In the genomic region with DNA sequence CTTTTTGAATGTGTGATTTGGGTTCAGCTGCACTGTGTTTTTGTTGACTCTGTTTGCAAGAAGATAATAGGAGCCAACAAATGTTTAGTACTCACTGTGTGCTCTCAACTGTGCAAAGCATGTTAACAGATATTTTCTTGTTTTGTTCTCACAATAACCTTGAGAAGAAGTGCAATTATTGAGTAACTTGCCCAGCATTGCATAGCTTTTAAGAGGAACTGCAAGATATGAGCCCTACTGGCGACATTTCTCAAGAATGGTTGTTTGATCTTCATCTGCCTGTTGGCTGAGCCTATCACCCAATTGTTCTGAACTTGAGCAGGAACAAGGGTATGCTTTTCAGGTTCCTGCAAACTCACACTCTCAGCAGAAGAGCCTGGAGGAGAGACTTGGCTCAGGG, we compare ENCODE assay signal across 33 cellular contexts. TPM values are rescaled to one million over a fixed set of nuclear protein-coding genes. Genes with fewer than 3 reads are reported as not detected.
"Had no signal": no experiment of that assay in that cellular context is flagged by ENCODE, and none has a peak within 500 bp of the region (broad histone marks: within the 10 kb centered on the region; RNA-seq: fewer than 3 reads in every experiment).

No MANE protein-coding gene starts in this region.

- H3K36me3 ChIP-seq: esophagus muscularis mucosa, gastroesophageal sphincter, heart left ventricle, left lung, right lobe of liver, thoracic aorta, transverse colon, upper lobe of right lung, uterus had no signal

- H3K4me1 Mint-ChIP-seq: mesothelial cell of epicardium; naive B cell; stimulated activated naive B cell treated with anti-CD40 and anti-IgM and Interleukin-4, amounts not matched to agents 10 μg/mL and 1 μg/mL and 100 μg/mL, for 72 hours had no signal

- H3K27ac ChIP-seq: esophagus muscularis mucosa, foreskin keratinocyte, gastroesophageal sphincter, heart left ventricle, hepatocyte, left lung, parathyroid adenoma, right lobe of liver, thoracic aorta, transverse colon, upper lobe of right lung, uterus had no signal

- ATAC-seq: foreskin keratinocyte; gastroesophageal sphincter; heart left ventricle; left cardiac atrium; left lung; mucosa of descending colon; natural killer cell treated with Interleukin-12 subunit alpha and Interleukin-12 subunit beta and Interleukin-15 and Interleukin-18, amount 100 ng/mL, for 72 hours; right lobe of liver; stimulated activated naive B cell treated with anti-CD40 and anti-IgM and Interleukin-4, amounts not matched to agents 10 μg/mL and 1 μg/mL and 100 μg/mL, for 72 hours; upper lobe of right lung had no signal

- H3K4me1 ChIP-seq: esophagus muscularis mucosa, foreskin keratinocyte, gastroesophageal sphincter, heart left ventricle, left lung, parathyroid adenoma, right lobe of liver, upper lobe of right lung, uterus had no signal

- H3K36me3 Mint-ChIP-seq: mesothelial cell of epicardium; naive B cell; natural killer cell treated with Interleukin-12 subunit alpha and Interleukin-12 subunit beta and Interleukin-15 and Interleukin-18, amount 100 ng/mL, for 72 hours; stimulated activated naive B cell treated with anti-CD40 and anti-IgM and Interleukin-4, amounts not matched to agents 10 μg/mL and 1 μg/mL and 100 μg/mL, for 72 hours had no signal

- H3K4me3 ChIP-seq: esophagus muscularis mucosa, gastroesophageal sphincter, heart left ventricle, hepatocyte, left lung, mucosa of descending colon, right lobe of liver, thoracic aorta, transverse colon, upper lobe of right lung, uterus had no signal

- H3K4me3 Mint-ChIP-seq: mesothelial cell of epicardium; naive B cell; natural killer cell treated with Interleukin-12 subunit alpha and Interleukin-12 subunit beta and Interleukin-15 and Interleukin-18, amount 100 ng/mL, for 72 hours; neural crest cell; stimulated activated naive B cell treated with anti-CD40 and anti-IgM and Interleukin-4, amounts not matched to agents 10 μg/mL and 1 μg/mL and 100 μg/mL, for 72 hours; stimulated activated naive CD8-positive, alpha-beta T cell treated with anti-CD3 and anti-CD28 coated beads, Interleukin-15, Interleukin-2, amounts not matched to agents 100 ng/mL and 50 ng/mL, for 24 hours had no signal

- H3K79me2 ChIP-seq: hepatocyte, parathyroid adenoma had no signal

- H3K9me3 Mint-ChIP-seq: mesothelial cell of epicardium; naive B cell; natural killer cell treated with Interleukin-12 subunit alpha and Interleukin-12 subunit beta and Interleukin-15 and Interleukin-18, amount 100 ng/mL, for 72 hours; stimulated activated naive B cell treated with anti-CD40 and anti-IgM and Interleukin-4, amounts not matched to agents 10 μg/mL and 1 μg/mL and 100 μg/mL, for 72 hours; stimulated activated naive CD8-positive, alpha-beta T cell treated with anti-CD3 and anti-CD28 coated beads, Interleukin-15, Interleukin-2, amounts not matched to agents 100 ng/mL and 50 ng/mL, for 24 hours had no signal

- H3K27me3 ChIP-seq: foreskin keratinocyte, gastroesophageal sphincter, hepatocyte, left lung, right lobe of liver, upper lobe of right lung, uterus had no signal

- H3K27ac Mint-ChIP-seq: mesothelial cell of epicardium; naive B cell; natural killer cell treated with Interleukin-12 subunit alpha and Interleukin-12 subunit beta and Interleukin-15 and Interleukin-18, amount 100 ng/mL, for 72 hours; stimulated activated naive B cell treated with anti-CD40 and anti-IgM and Interleukin-4, amounts not matched to agents 10 μg/mL and 1 μg/mL and 100 μg/mL, for 72 hours; stimulated activated naive CD8-positive, alpha-beta T cell treated with anti-CD3 and anti-CD28 coated beads, Interleukin-15, Interleukin-2, amounts not matched to agents 100 ng/mL and 50 ng/mL, for 24 hours had no signal

- DNase-seq: dermis blood vessel endothelial cell; effector memory CD4-positive, alpha-beta T cell; foreskin keratinocyte; heart left ventricle; left cardiac atrium; left lung; mesenchymal stem cell; mucosa of descending colon; naive B cell; right lobe of liver; small intestine; stimulated activated CD4-positive, alpha-beta T cell treated with anti-CD3 and anti-CD28 coated beads, Interleukin-15, amount 100 ng/mL, for 24 hours; stimulated activated CD4-positive, alpha-beta T cell treated with anti-CD3 and anti-CD28 coated beads, Interleukin-2, amount 100 ng/mL, for 48 hours; stimulated activated naive B cell treated with anti-CD40 and anti-IgM and Interleukin-4, amounts not matched to agents 10 μg/mL and 1 μg/mL and 100 μg/mL, for 72 hours; transverse colon; upper lobe of right lung; uterus had no signal

- H2AFZ ChIP-seq: hepatocyte, parathyroid adenoma had no signal

- H3K4me2 ChIP-seq: hepatocyte had no signal

RNA-seq across cellular contexts. Expression of a gene that starts 43.4 kb away (rescaled TPM):
- total RNA-seq: dermis blood vessel endothelial cell; endothelial cell of umbilical vein; epithelial cell of proximal tubule; fibroblast of lung; foreskin keratinocyte; hepatocyte; kidney epithelial cell; lung microvascular endothelial cell; mesothelial cell of epicardium; natural killer cell treated with Interleukin-12 subunit alpha and Interleukin-12 subunit beta and Interleukin-15 and Interleukin-18, amount 100 ng/mL, for 72 hours; osteoblast; progenitor cell of endocrine pancreas; right lobe of liver; thoracic aorta had no signal
- polyA plus RNA-seq: endothelial cell of umbilical vein, fibroblast of lung, foreskin keratinocyte, hepatocyte had no signal
